In the genomic region with DNA sequence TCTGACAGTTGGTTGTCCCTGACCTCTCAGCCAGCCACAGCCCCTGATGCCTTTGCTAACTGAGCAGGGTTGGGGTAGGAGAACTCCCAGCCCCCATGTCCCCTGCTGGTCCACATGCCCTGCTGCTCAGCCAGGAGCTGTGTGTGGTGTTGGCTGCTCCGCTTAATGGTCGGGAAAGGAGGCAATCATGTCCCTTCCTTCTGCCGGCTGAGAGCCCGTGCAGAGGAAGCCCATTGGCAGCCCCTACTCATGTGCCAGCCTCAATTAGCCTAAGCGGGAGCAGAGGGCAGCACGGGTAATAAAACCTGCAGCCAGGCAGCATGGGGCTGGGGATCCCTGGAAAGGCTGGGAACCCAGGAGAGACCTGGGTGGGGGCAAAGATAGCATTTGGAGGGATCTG, we compare ENCODE assay signal across 20 cellular contexts.
DNase-seq lines count a peak whose midpoint lies in the region; ATAC-seq and TF ChIP-seq lines count a peak whose summit lies in the region.
"Had no signal": no experiment of that assay in that cellular context is flagged by ENCODE, and none has a peak within 500 bp of the region (broad histone marks: within the 10 kb centered on the region; RNA-seq: fewer than 3 reads in every experiment).

No MANE protein-coding gene starts in this region.

- DNase-seq in DMS79 (lab: John Stamatoyannopoulos, UW) (peak; percentile 74), NCI-H1092 (lab: John Stamatoyannopoulos, UW) (peak; percentile 56), endodermal cell (no peak), neural progenitor cell (ENCODE audit: low spot score) (no peak)
- DNase-seq: activated CD8-positive, alpha-beta memory T cell treated with anti-CD3 and anti-CD28 coated beads, Interleukin-2, amount 50 U/mL, for 4 hours; activated naive CD8-positive, alpha-beta T cell treated with anti-CD3 and anti-CD28 coated beads, Interleukin-2, amount 50 U/mL, for 24 hours; CD4-positive, CD25-positive, alpha-beta regulatory T cell; left ventricle myocardium superior; NCI-H226; PC-9; T-helper 17 cell had no signal

- no peak overlapping the region for H3K4me3 Mint-ChIP-seq in endodermal cell
- no peak overlapping the region for H3K4me3 Mint-ChIP-seq in neural progenitor cell
- H3K4me3 Mint-ChIP-seq: activated naive CD8-positive, alpha-beta T cell treated with anti-CD3 and anti-CD28 coated beads, Interleukin-2, amount 50 U/mL, for 24 hours; CD4-positive, CD25-positive, alpha-beta regulatory T cell; stimulated activated memory B cell treated with anti-CD40 and anti-IgM and Interleukin-4, amounts not matched to agents 10 μg/mL and 1 μg/mL and 100 μg/mL, for 72 hours; T-helper 17 cell had no signal

- H3K4me1 Mint-ChIP-seq in endodermal cell (peaks cover 13% of the 10 kb centered on the region), neural progenitor cell (peaks cover 29% of the 10 kb centered on the region)
- H3K4me1 Mint-ChIP-seq: CD4-positive, CD25-positive, alpha-beta regulatory T cell; stimulated activated memory B cell treated with anti-CD40 and anti-IgM and Interleukin-4, amounts not matched to agents 10 μg/mL and 1 μg/mL and 100 μg/mL, for 72 hours; T-helper 17 cell had no signal

- no peak overlapping the region for H3K4me3 ChIP-seq in endodermal cell (ENCODE audit: low read length)
- H3K4me3 ChIP-seq in neural progenitor cell = no peak overlapping the region
- H3K4me3 ChIP-seq: HAP-1, ovary, PC-9, SJCRH30, thoracic aorta had no signal

- no peak overlapping the region for H3K4me2 ChIP-seq in neural progenitor cell
- H3K4me2 ChIP-seq: PC-9 had no signal

- 86 to 87% methylated on average over 1 to 6 of the region's 6 CpGs for WGBS in endodermal cell (ENCODE audit: insufficient coverage in 1 of 2, insufficient read length in 1 of 2), 2 experiments

- no peaks in the 10 kb centered on the region for H3F3A ChIP-seq in neural progenitor cell (ENCODE audit: low read depth)

- no peaks in the 10 kb centered on the region for H3K27me3 ChIP-seq in endodermal cell (ENCODE audit: control insufficient read depth, insufficient read depth, low read length, poor library complexity, severe bottlenecking)
- no peaks in the 10 kb centered on the region for H3K27me3 ChIP-seq in neural progenitor cell
- H3K27me3 ChIP-seq: ovary, SJCRH30 had no signal

- no peaks in the 10 kb centered on the region for H3K79me2 ChIP-seq in neural progenitor cell (ENCODE audit: low read depth)

- ATAC-seq in GM18502 (IDR thresholded peaks at IDR 0.05; ENCODE audit: poor library complexity, unreplicated experiment) = no peak
- no peak for ATAC-seq in GM21367 (IDR thresholded peaks at IDR 0.05; ENCODE audit: unreplicated experiment)
- ATAC-seq in HG03139 (IDR thresholded peaks at IDR 0.05; ENCODE audit: unreplicated experiment) = no peak
- no peak for ATAC-seq in HG03108 (IDR thresholded peaks at IDR 0.05; ENCODE audit: unreplicated experiment)
- ATAC-seq: activated naive CD8-positive, alpha-beta T cell treated with anti-CD3 and anti-CD28 coated beads, Interleukin-2, amount 50 U/mL, for 24 hours; stimulated activated memory B cell treated with anti-CD40 and anti-IgM and Interleukin-4, amounts not matched to agents 10 μg/mL and 1 μg/mL and 100 μg/mL, for 72 hours; T-helper 17 cell had no signal

- H3K9me3 ChIP-seq in endodermal cell (ENCODE audit: control insufficient read depth, low read length) (no peaks in the 10 kb centered on the region), neural progenitor cell (ENCODE audit: low read depth) (no peaks in the 10 kb centered on the region)
- H3K9me3 ChIP-seq: HAP-1, ovary, SJCRH30, thoracic aorta had no signal

- H3K9me3 Mint-ChIP-seq in endodermal cell (peaks cover 3% of the 10 kb centered on the region), neural progenitor cell (peaks cover 10% of the 10 kb centered on the region)
- H3K9me3 Mint-ChIP-seq: activated naive CD8-positive, alpha-beta T cell treated with anti-CD3 and anti-CD28 coated beads, Interleukin-2, amount 50 U/mL, for 24 hours had no signal

- H3K27ac ChIP-seq in endodermal cell (ENCODE audit: low read depth, low read length) (no peak overlapping the region), neural progenitor cell (no peak overlapping the region)
- H3K27ac ChIP-seq: PC-9, SJCRH30, thoracic aorta had no signal

- H3K36me3 Mint-ChIP-seq in endodermal cell (ENCODE audit: low read depth) (no peaks in the 10 kb centered on the region), neural progenitor cell (peaks cover 1% of the 10 kb centered on the region)
- H3K36me3 Mint-ChIP-seq: CD4-positive, CD25-positive, alpha-beta regulatory T cell; stimulated activated memory B cell treated with anti-CD40 and anti-IgM and Interleukin-4, amounts not matched to agents 10 μg/mL and 1 μg/mL and 100 μg/mL, for 72 hours had no signal

- H3K27me3 Mint-ChIP-seq in endodermal cell (ENCODE audit: insufficient read depth) (peaks cover 13% of the 10 kb centered on the region), neural progenitor cell (ENCODE audit: insufficient read depth, low read depth) (peaks cover 18% of the 10 kb centered on the region)

- H3K36me3 ChIP-seq in endodermal cell (ENCODE audit: control insufficient read depth, insufficient read depth, low read length) = no peaks in the 10 kb centered on the region
- H3K36me3 ChIP-seq in neural progenitor cell = no peaks in the 10 kb centered on the region
- H3K36me3 ChIP-seq: HAP-1, ovary, SJCRH30, thoracic aorta had no signal

- TF ChIP-seq CTCF in endodermal cell (conservative IDR thresholded peaks at IDR 0.05) = no peak
- TF ChIP-seq CTCF in neural progenitor cell (IDR thresholded peaks at IDR 0.05) = no peak

- H3K27ac Mint-ChIP-seq in endodermal cell = peak overlapping the region; percentile 44
- peak overlapping the region; percentile 51 for H3K27ac Mint-ChIP-seq in neural progenitor cell
- H3K27ac Mint-ChIP-seq: activated naive CD8-positive, alpha-beta T cell treated with anti-CD3 and anti-CD28 coated beads, Interleukin-2, amount 50 U/mL, for 24 hours; CD4-positive, CD25-positive, alpha-beta regulatory T cell; stimulated activated memory B cell treated with anti-CD40 and anti-IgM and Interleukin-4, amounts not matched to agents 10 μg/mL and 1 μg/mL and 100 μg/mL, for 72 hours; T-helper 17 cell had no signal

- H3K4me1 ChIP-seq in endodermal cell (ENCODE audit: control insufficient read depth, insufficient read depth, low read length) = no peaks in the 10 kb centered on the region
- peaks cover 20% of the 10 kb centered on the region for H3K4me1 ChIP-seq in neural progenitor cell
- H3K4me1 ChIP-seq: HAP-1, SJCRH30 had no signal

- H3K9ac ChIP-seq in endodermal cell (ENCODE audit: extremely low read depth, low read length, poor library complexity, severe bottlenecking) (no peak overlapping the region), neural progenitor cell (no peak overlapping the region)

- H2AFZ ChIP-seq in neural progenitor cell (replicated peaks) = peak overlapping the region; percentile 60
- H2AFZ ChIP-seq: PC-9 had no signal

- no peaks in the 10 kb centered on the region for H4K20me1 ChIP-seq in neural progenitor cell (ENCODE audit: low read depth)

Comparison
In these comparisons a context has a peak if more than half of its experiments do, and no peak if none do; other contexts are left out.
1. DNase-seq: peak in DMS79 (single experiment) and NCI-H1092 (single experiment); none in endodermal cell (single experiment) and neural progenitor cell (single experiment).